Comparison of ENCODE assay signal across 13 cellular contexts in the genomic region with DNA sequence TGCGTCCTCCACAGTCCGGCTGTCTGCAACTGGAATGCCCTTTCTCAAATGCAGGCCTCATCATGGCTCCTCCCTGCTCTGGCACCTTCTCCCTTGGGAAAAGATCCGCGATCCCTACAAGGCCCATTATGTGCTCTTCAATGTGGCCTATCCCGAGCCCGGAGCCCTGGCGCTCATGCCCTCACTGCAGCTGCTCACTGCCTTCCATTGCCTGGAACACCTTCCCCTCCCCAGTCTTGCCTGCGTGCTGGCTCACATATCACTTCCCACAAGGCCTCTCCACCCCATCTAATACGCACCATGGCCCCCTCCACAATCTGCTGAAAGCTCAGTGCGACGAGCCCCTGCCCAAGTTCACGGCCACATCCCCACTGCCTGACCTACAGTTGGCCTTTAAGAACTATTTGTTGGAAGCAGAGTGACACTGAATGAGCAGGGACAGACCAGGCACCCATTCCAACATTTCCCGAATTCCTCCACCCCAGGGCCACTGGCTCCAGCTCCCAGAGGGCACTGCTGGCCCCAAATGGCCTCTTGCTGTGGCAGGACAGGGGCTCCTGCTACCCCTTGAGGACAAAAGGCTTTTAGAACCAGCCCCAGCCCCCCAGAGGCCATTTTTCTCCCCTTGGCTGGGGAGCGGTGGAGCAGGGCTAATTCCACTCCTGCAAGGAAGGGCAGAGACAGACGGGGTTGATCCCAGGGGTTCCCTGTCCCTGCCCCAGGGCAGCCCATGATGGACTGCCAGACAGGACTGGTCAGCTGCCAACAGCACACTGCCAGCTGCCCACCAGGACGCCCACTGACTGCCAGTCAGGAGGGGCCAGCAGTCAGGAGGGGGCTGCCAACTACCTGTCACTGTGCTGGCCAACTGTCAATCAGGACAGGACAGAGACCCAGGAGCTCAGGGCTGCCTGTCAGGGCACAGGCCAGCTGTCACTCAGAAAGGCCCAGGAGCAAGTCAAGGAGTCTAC.
DNase-seq lines count a peak whose midpoint lies in the region; TF ChIP-seq lines count a peak whose summit lies in the region.
"Had no signal": no experiment of that assay in that cellular context is flagged by ENCODE, and none has a peak within 500 bp of the region (broad histone marks: within the 10 kb centered on the region; RNA-seq: fewer than 3 reads in every experiment).

No MANE protein-coding gene starts in this region.

- no peak overlapping the region for H4K8ac ChIP-seq in mesenchymal stem cell (ENCODE audit: low read length)

- no peak overlapping the region for H3K23ac ChIP-seq in mesenchymal stem cell (ENCODE audit: low read length in 2 of 2)

- H2BK120ac ChIP-seq in mesenchymal stem cell (ENCODE audit: low read depth, low read length) = no peak overlapping the region

- H3K27ac ChIP-seq in mesenchymal stem cell (ENCODE audit: low read length, poor library complexity, severe bottlenecking) = no peak overlapping the region
- H3K27ac ChIP-seq in subcutaneous abdominal adipose tissue (ENCODE audit: low read depth, low read length) = peak overlapping the region; percentile 23

- H3K14ac ChIP-seq in mesenchymal stem cell (ENCODE audit: low read length in 2 of 2) = no peak overlapping the region

- peaks cover 57% of the 10 kb centered on the region for H3K4me1 Mint-ChIP-seq in chondrocyte (ENCODE audit: low read depth)

- H2AK5ac ChIP-seq in mesenchymal stem cell (ENCODE audit: low read length, severe bottlenecking) = peak overlapping the region; percentile 38

- TF ChIP-seq CTCF in chondrocyte (IDR thresholded peaks at IDR 0.05) = no peak

- no peak overlapping the region for H3K18ac ChIP-seq in mesenchymal stem cell (ENCODE audit: low read depth in 1 of 2, low read length in 2 of 2)

- H3K9ac ChIP-seq in mesenchymal stem cell (ENCODE audit: low read length) (no peak overlapping the region), subcutaneous abdominal adipose tissue (ENCODE audit: low read length in 5 of 5) (peak overlapping the region in 1 of 5 donors; percentile 28)

- DNase-seq in MG63 (peak; percentile 43), chondrocyte (ENCODE audit: low spot score) (peak; percentile 87), mesenchymal stem cell (no peak), NCI-H2171 treated with DMSO at 0.1 percent for 48 hours (lab: John Stamatoyannopoulos, UW) (no peak), SIG-M5 (lab: John Stamatoyannopoulos, UW) (no peak), NCI-H1930 (lab: John Stamatoyannopoulos, UW) (no peak), NOMO-1 (lab: John Stamatoyannopoulos, UW; ENCODE audit: unreplicated experiment in 2 of 2) (no peak)
- DNase-seq: activated CD8-positive, alpha-beta memory T cell treated with anti-CD3 and anti-CD28 coated beads for 24 hours; HFFc6; NCI-H226; stimulated activated CD8-positive, alpha-beta memory T cell treated with anti-CD3 and anti-CD28 coated beads, Interleukin-4, amount 100 ng/mL, for 48 hours; T1000 had no signal

- H2AFZ ChIP-seq in mesenchymal stem cell (ENCODE audit: low read depth, low read length) = no peak overlapping the region

- peaks cover 40% of the 10 kb centered on the region for H3K4me1 ChIP-seq in mesenchymal stem cell (ENCODE audit: control insufficient read depth, insufficient read depth, low read depth, low read length)
- peaks cover 6 to 80% (median 55%) of the 10 kb centered on the region in 5 donors for H3K4me1 ChIP-seq in subcutaneous abdominal adipose tissue (ENCODE audit: control insufficient read depth in 5 of 5, insufficient read depth in 5 of 5, low read length in 5 of 5)

- H3K4me2 ChIP-seq in mesenchymal stem cell (ENCODE audit: low read length, poor library complexity, severe bottlenecking) = no peak overlapping the region

- H2BK5ac ChIP-seq in mesenchymal stem cell (ENCODE audit: low read depth, low read length, poor library complexity, severe bottlenecking) = no peak overlapping the region

- no peaks in the 10 kb centered on the region for H3K9me3 Mint-ChIP-seq in chondrocyte (ENCODE audit: low read depth)
- H3K9me3 Mint-ChIP-seq: HFFc6 had no signal

- 85% methylated on average over 16 of the region's 16 CpGs for WGBS in mesenchymal stem cell

- H3K36me3 ChIP-seq in MG63 (no peaks in the 10 kb centered on the region), mesenchymal stem cell (ENCODE audit: control insufficient read depth in 1 of 2, insufficient read depth in 2 of 2, low read depth in 1 of 2, low read length in 2 of 2) (no peaks in the 10 kb centered on the region), subcutaneous abdominal adipose tissue (ENCODE audit: control insufficient read depth in 5 of 5, insufficient read depth in 5 of 5, low read length in 5 of 5) (no peaks in the 10 kb centered on the region)

- peak overlapping the region; percentile 62 for H3K27ac Mint-ChIP-seq in chondrocyte (ENCODE audit: unreplicated experiment)
- H3K27ac Mint-ChIP-seq: HFFc6 had no signal

- no peak overlapping the region for H2BK12ac ChIP-seq in mesenchymal stem cell (ENCODE audit: low read length in 2 of 2)

- H3K36me3 Mint-ChIP-seq in chondrocyte (ENCODE audit: low read depth) = no peaks in the 10 kb centered on the region

- H2BK15ac ChIP-seq in mesenchymal stem cell (ENCODE audit: low read depth, poor library complexity, severe bottlenecking) = no peak overlapping the region

- H3K9me3 ChIP-seq in MG63 (no peaks in the 10 kb centered on the region), mesenchymal stem cell (ENCODE audit: control insufficient read depth, low read length) (no peaks in the 10 kb centered on the region), subcutaneous abdominal adipose tissue (ENCODE audit: control insufficient read depth in 5 of 5, low read length in 5 of 5) (no peaks in the 10 kb centered on the region)

- H3K79me1 ChIP-seq in mesenchymal stem cell (replicated peaks; ENCODE audit: low read length, poor library complexity, severe bottlenecking) = no peaks in the 10 kb centered on the region

- H3K27me3 ChIP-seq in MG63 (no peaks in the 10 kb centered on the region), mesenchymal stem cell (ENCODE audit: control insufficient read depth in 1 of 2, insufficient read depth in 1 of 2, low read length in 2 of 2) (peaks cover 0 to 3% of the 10 kb centered on the region in 2 experiments), subcutaneous abdominal adipose tissue (ENCODE audit: control insufficient read depth in 5 of 5, insufficient read depth in 4 of 5, low read length in 5 of 5) (no peaks in the 10 kb centered on the region)

- H3K27me3 Mint-ChIP-seq in chondrocyte (ENCODE audit: low read depth) = no peaks in the 10 kb centered on the region

- no peak overlapping the region for H3K4me3 Mint-ChIP-seq in chondrocyte (ENCODE audit: unreplicated experiment)
- H3K4me3 Mint-ChIP-seq: HFFc6 had no signal

- no peak overlapping the region for H3K4me3 ChIP-seq in MG63
- H3K4me3 ChIP-seq in mesenchymal stem cell (ENCODE audit: insufficient read depth in 1 of 2, low read depth in 1 of 2, low read length in 2 of 2) = no peak overlapping the region
- no peak overlapping the region for H3K4me3 ChIP-seq in subcutaneous abdominal adipose tissue (ENCODE audit: low read depth in 1 of 5, low read length in 5 of 5)

- no peak overlapping the region for H4K91ac ChIP-seq in mesenchymal stem cell (ENCODE audit: low read length)

- no peak overlapping the region for H3K4ac ChIP-seq in mesenchymal stem cell (ENCODE audit: low read depth in 1 of 2, low read length in 2 of 2)

Comparison
In these comparisons a context has a peak if more than half of its experiments do, and no peak if none do; other contexts are left out.
1. DNase-seq: peak in MG63 (single experiment) and chondrocyte (single experiment); none in mesenchymal stem cell (single experiment), NCI-H2171 treated with DMSO at 0.1 percent for 48 hours (single experiment), SIG-M5 (single experiment), NCI-H1930 (0 of 2) and NOMO-1 (0 of 2).